Comparison of ENCODE assay signal across 8 cellular contexts in genomic region chr2:27723372-27724144, GRCh38. TPM values are rescaled to one million over a fixed set of nuclear protein-coding genes. Genes with fewer than 3 reads are reported as not detected.
A peak's percentile ranks its signal among the peaks of the same experiment; 100 is the strongest.
DNase-seq lines count a peak whose midpoint lies in the region; ATAC-seq, FAIRE-seq and TF ChIP-seq lines count a peak whose summit lies in the region.

No MANE protein-coding gene starts in this region.

- no peaks in the 10 kb centered on the region for H4K20me1 ChIP-seq in astrocyte (ENCODE audit: insufficient read depth, low read length)

- DNase-seq in AG10803 (ENCODE audit: low read depth) (peak; percentile 79), GM10248 (ENCODE audit: extremely low spot score) (peak; percentile 56), NCI-H345 treated with DMSO at 0.1 percent for 48 hours (lab: John Stamatoyannopoulos, UW; ENCODE audit: unreplicated experiment) (peak; percentile 43), astrocyte (ENCODE audit: low read depth) (peak; percentile 50), right cardiac atrium (peak; percentile 71 to 81 (median 79)), psoas muscle (peak; percentile 58 to 72)

- no peaks in the 10 kb centered on the region for H3K27me3 Mint-ChIP-seq in astrocyte (ENCODE audit: low read depth, unreplicated experiment)

- no peaks in the 10 kb centered on the region for H3K9me3 Mint-ChIP-seq in astrocyte (ENCODE audit: unreplicated experiment)

- TF ChIP-seq CTCF in AG10803 (conservative IDR thresholded peaks at IDR 0.05; ENCODE audit: low read length) = peak; percentile 89
- TF ChIP-seq CTCF in GM10248 (IDR thresholded peaks at IDR 0.05; ENCODE audit: control extremely low read depth, extremely low read depth, low read depth, missing control alignments) = peak; percentile 53
- TF ChIP-seq CTCF in astrocyte (IDR thresholded peaks at IDR 0.05; ENCODE audit: insufficient read depth, low read depth, low read length) = peak; percentile 68
- peak; percentile 75 for TF ChIP-seq CTCF in psoas muscle (IDR thresholded peaks at IDR 0.05)

- H3K9ac ChIP-seq in astrocyte (ENCODE audit: low read length) = peak overlapping the region; percentile 18

- H3K4me1 Mint-ChIP-seq in astrocyte (ENCODE audit: low read depth, unreplicated experiment) = peaks cover 43% of the 10 kb centered on the region

- no peak for FAIRE-seq in astrocyte (lab: Jason Lieb, UNC)

- H3K36me3 Mint-ChIP-seq in astrocyte (ENCODE audit: low read depth, unreplicated experiment) = no peaks in the 10 kb centered on the region

- H3K79me2 ChIP-seq in astrocyte (ENCODE audit: insufficient read depth, low read length) = no peaks in the 10 kb centered on the region

- H3K36me3 ChIP-seq in astrocyte (ENCODE audit: insufficient read depth, low read length) (no peaks in the 10 kb centered on the region), psoas muscle (ENCODE audit: insufficient read depth in 1 of 2, low read depth in 1 of 2) (no peaks in the 10 kb centered on the region)

- POLR2A ChIA-PET in GM10248 (lab: Yijun Ruan, JAX) = no interaction called here

- peak overlapping the region; percentile 13 for H3K4me2 ChIP-seq in astrocyte (ENCODE audit: low read length)

- peak overlapping the region; percentile 13 for H3K27ac ChIP-seq in astrocyte (ENCODE audit: low read depth, low read length)
- peak overlapping the region; percentile 90 for H3K27ac ChIP-seq in right cardiac atrium (ENCODE audit: low read length)
- H3K27ac ChIP-seq in psoas muscle = peak overlapping the region; percentile 51

- 36% methylated on average over 11 of the region's 11 CpGs for WGBS in right cardiac atrium
- WGBS in psoas muscle, 3 donors = 33 to 38% (median 35%) methylated on average over 11 of the region's 11 CpGs

- intact Hi-C loops in right cardiac atrium (cut with DNase I) = no loop called here
- intact Hi-C loops in psoas muscle (cut with DNase I) = loop anchor here in 1 of 2 donors (5.0 kb wide), 1 partner anchor 49 kb away; the partner anchor contains the start of gene MRPL33

- no peak overlapping the region for H3K4me3 ChIP-seq in AG10803 (ENCODE audit: low read length)
- no peak overlapping the region for H3K4me3 ChIP-seq in astrocyte (ENCODE audit: insufficient read depth, low read depth, low read length)
- H3K4me3 ChIP-seq in right cardiac atrium (ENCODE audit: low read length) = no peak overlapping the region
- H3K4me3 ChIP-seq in psoas muscle = no peak overlapping the region

- peak overlapping the region; percentile 65 for H2AFZ ChIP-seq in astrocyte (ENCODE audit: low read depth, low read length)

- ATAC-seq in right cardiac atrium (peak; percentile 71 to 73), psoas muscle (peak; percentile 66 to 79 (median 71)), HG02885 (IDR thresholded peaks at IDR 0.05; ENCODE audit: poor library complexity, unreplicated experiment) (no peak), HG02588 (IDR thresholded peaks at IDR 0.05; ENCODE audit: unreplicated experiment) (no peak)

- H3K4me1 ChIP-seq in astrocyte (ENCODE audit: insufficient read depth, low read length) (peaks cover 34% of the 10 kb centered on the region), right cardiac atrium (ENCODE audit: control insufficient read depth, insufficient read depth, low read length) (peaks cover 5% of the 10 kb centered on the region), psoas muscle (peaks cover 6% of the 10 kb centered on the region)

- H3K27me3 ChIP-seq in astrocyte (ENCODE audit: insufficient read depth, low read length) (no peaks in the 10 kb centered on the region), right cardiac atrium (ENCODE audit: control insufficient read depth, insufficient read depth) (no peaks in the 10 kb centered on the region), psoas muscle (ENCODE audit: insufficient read depth in 3 of 3, low read length in 2 of 3) (no peaks in the 10 kb centered on the region)

- H3K4me3 Mint-ChIP-seq in astrocyte (ENCODE audit: unreplicated experiment) = no peak overlapping the region

- CTCF ChIA-PET in GM10248 (lab: Yijun Ruan, JAX) = interaction anchor here (0.7 to 3.1 kb wide), 21 partner anchors 8 to 730 kb away, joined by 3 to 33 read pairs (median 4); partner anchors contain the start of gene FOSL2

- no peaks in the 10 kb centered on the region for H3K9me3 ChIP-seq in astrocyte (ENCODE audit: insufficient read depth, low read depth, low read length)
- H3K9me3 ChIP-seq in right cardiac atrium (ENCODE audit: control insufficient read depth, low read length) = no peaks in the 10 kb centered on the region
- H3K9me3 ChIP-seq in psoas muscle = no peaks in the 10 kb centered on the region

- no peak overlapping the region for H3K27ac Mint-ChIP-seq in astrocyte (ENCODE audit: unreplicated experiment)

RNA-seq across cellular contexts. Expression of gene MRPL33, which starts 48.0 kb away (rescaled TPM):
- total RNA-seq in astrocyte (80.7 and 85.3 TPM in 2 replicates), right cardiac atrium (100 to 1,000 TPM; 242 to 308 (median 274) TPM), psoas muscle (100 to 1,000 TPM; 200 to 269 (median 257) TPM)
- polyA plus RNA-seq in right cardiac atrium (596 TPM), psoas muscle (100 to 1,000 TPM; 400 to 716 (median 536) TPM)

RNA-seq across cellular contexts. Expression of gene SLC4A1AP, which starts 59.9 kb away (rescaled TPM):
- total RNA-seq in astrocyte (20.9 and 21.3 TPM in 2 replicates), right cardiac atrium (10 to 100 TPM; 19.4 to 21.8 (median 21.2) TPM), psoas muscle (10 to 100 TPM; 21.1 to 28.4 (median 26.0) TPM)
- polyA plus RNA-seq in right cardiac atrium (19.9 TPM), psoas muscle (10 to 100 TPM; 20.5 to 44.8 (median 28.3) TPM)

Comparison
In these comparisons a context has a peak if more than half of its experiments do, and no peak if none do; other contexts are left out.
1. H3K27ac ChIP-seq: peak in every context shown above with its lines; median percentile 90 in right cardiac atrium; 51 in psoas muscle; 13 in astrocyte.
2. ATAC-seq: peak in right cardiac atrium (2 of 2) and psoas muscle (4 of 4); none in HG02885 (single experiment) and HG02588 (single experiment).
3. Peak in every context shown above with its lines, with median percentiles within 50 percentile points of each other: DNase-seq and CTCF ChIP-seq.